8 cellular contexts compared by ENCODE assay signal in genomic region chr19:39970674-39971379, GRCh38. TPM values are rescaled to one million over a fixed set of nuclear protein-coding genes. Genes with fewer than 3 reads are reported as not detected.
DNase-seq lines count a peak whose midpoint lies in the region; ATAC-seq and TF ChIP-seq lines count a peak whose summit lies in the region.

TSS of gene PSMC4 (plus strand) at chr19:39971165. CDS start at chr19:39971203, 38 bp downstream.

- H3K27me3 ChIP-seq in adrenal gland: no peaks in the 10 kb centered on the region
- H3K27me3 ChIP-seq in heart left ventricle: no peaks in the 10 kb centered on the region
- H3K27me3 ChIP-seq in upper lobe of right lung: no peaks in the 10 kb centered on the region

- intact Hi-C loops in adrenal gland (cut with DNase I): no loop called here
- intact Hi-C loops in heart left ventricle (cut with DNase I): loop anchor here in 6 of 10 donors (2.0 to 10.0 kb wide), 6 partner anchors 26 to 178 kb away; partner anchors contain the start of genes ZNF546 (in 3 of the 6), FBL (in 2 of the 6) and ZNF780A (in 1 of the 6)
- intact Hi-C loops in posterior cingulate gyrus (cut with DNase I): loop anchor here (1.0 to 5.0 kb wide), 4 partner anchors 26 to 178 kb away; partner anchors contain the start of genes DYRK1B, FBL and ZNF546
- intact Hi-C loops in upper lobe of right lung (cut with DNase I): no loop called here

- H3K27ac Mint-ChIP-seq in T-cell: peak within 1 kb of the TSS; percentile 95 to 98

- TF ChIP-seq CTCF in GM12874 (IDR thresholded peaks at IDR 0.05; ENCODE audit: insufficient read depth, low read depth, low read length) (peak; percentile 88), adrenal gland (IDR thresholded peaks at IDR 0.05) (peak; percentile 40 to 79 (median 66)), heart left ventricle (IDR thresholded peaks at IDR 0.05) (peak; percentile 57 to 95 (median 73)), upper lobe of right lung (IDR thresholded peaks at IDR 0.05) (peak; percentile 74)

- POLR2A ChIA-PET in T-cell (lab: Charles Lee): interaction anchor here (0.5 to 2.0 kb wide), 12 partner anchors 8 to 137 kb away, joined by 3 to 13 read pairs (median 4); partner anchors contain the start of genes DYRK1B (in 1 of the 2), FBL (in 1 of the 2) and ZNF780A (in 1 of the 2)

- H3K27me3 Mint-ChIP-seq in T-cell: no peaks in the 10 kb centered on the region

- H3K36me3 ChIP-seq in adrenal gland (replicated peaks in 1 of 2) (peaks cover 0 to 35% of the 10 kb centered on the region in 2 donors), heart left ventricle (peaks cover 0 to 40% (median 37%) of the 10 kb centered on the region in 9 donors), upper lobe of right lung (peaks cover 38% of the 10 kb centered on the region)

- H3K36me3 Mint-ChIP-seq in T-cell: peaks cover 24% of the 10 kb centered on the region

- TF ChIP-seq POLR2A in adrenal gland (IDR thresholded peaks at IDR 0.05) (peak; percentile 61 to 91), heart left ventricle (IDR thresholded peaks at IDR 0.05) (peak; percentile 42 to 88)

- peak within 1 kb of the TSS; percentile 59 to 88 (median 75) for H3K4me3 ChIP-seq in adrenal gland
- peak within 1 kb of the TSS; percentile 67 to 93 (median 85) for H3K4me3 ChIP-seq in heart left ventricle
- H3K4me3 ChIP-seq in upper lobe of right lung: peak within 1 kb of the TSS; percentile 88

- 0 to 1% (median 0%) methylated on average over 11 to 47 of the region's 47 CpGs for WGBS in adrenal gland, 4 donors
- 0 to 1% (median 0%) methylated on average over 28 to 47 of the region's 47 CpGs for WGBS in heart left ventricle, 4 donors

- H3K4me1 ChIP-seq in adrenal gland (replicated peaks in 1 of 2) (peaks cover 9 to 20% of the 10 kb centered on the region in 2 donors), heart left ventricle (peaks cover 0 to 32% (median 13%) of the 10 kb centered on the region in 12 donors), upper lobe of right lung (peaks cover 18% of the 10 kb centered on the region)

- H3K4me3 Mint-ChIP-seq in T-cell: peak within 1 kb of the TSS; percentile 98 to 100 (median 98)

- peak; percentile 98 for DNase-seq in NCI-H1436 (lab: John Stamatoyannopoulos, UW)
- DNase-seq in T-cell: peak; percentile 96 to 99 (median 98)
- DNase-seq in adrenal gland: peak; percentile 97 to 99 (median 98)
- DNase-seq in heart left ventricle: peak; percentile 98 to 99 (median 99)
- DNase-seq in posterior cingulate gyrus: peak; percentile 97 to 100 (median 98)
- peak; percentile 99 for DNase-seq in upper lobe of right lung

- peak; percentile 98 for ATAC-seq in HG02798 (IDR thresholded peaks at IDR 0.05; ENCODE audit: poor library complexity, unreplicated experiment)
- ATAC-seq in T-cell (replicated peaks in 1 of 4): peak; percentile 95 to 98 (median 96)
- ATAC-seq in heart left ventricle: peak; percentile 99 to 100 (median 100)
- peak; percentile 99 for ATAC-seq in upper lobe of right lung

- peak within 1 kb of the TSS; percentile 80 to 93 (median 85) for H3K27ac ChIP-seq in adrenal gland
- H3K27ac ChIP-seq in heart left ventricle: peak within 1 kb of the TSS; percentile 40 to 95 (median 90)
- peak within 1 kb of the TSS; percentile 93 for H3K27ac ChIP-seq in upper lobe of right lung

- CTCF ChIA-PET in T-cell (lab: Charles Lee): interaction anchor here (0.6 to 3.7 kb wide), 38 partner anchors 9 to 1975 kb away, joined by 3 to 61 read pairs (median 6); partner anchors contain the start of genes DYRK1B (in 1 of the 2), FBL (in 1 of the 2), RPS16 (in 1 of the 2) and ZNF546 (in 1 of the 2)

- H3K4me1 Mint-ChIP-seq in T-cell: peaks cover 53 to 62% (median 59%) of the 10 kb centered on the region in 3 donors

- H3K9me3 ChIP-seq in adrenal gland (replicated peaks in 1 of 3): no peaks in the 10 kb centered on the region
- H3K9me3 ChIP-seq in heart left ventricle: no peaks in the 10 kb centered on the region
- no peaks in the 10 kb centered on the region for H3K9me3 ChIP-seq in upper lobe of right lung

- no peaks in the 10 kb centered on the region for H3K9me3 Mint-ChIP-seq in T-cell

RNA-seq across cellular contexts. Expression of gene PSMC4, which starts in this region (rescaled TPM):
- total RNA-seq in T-cell: 10 to 100 TPM; 58.5 to 80.0 (median 59.6) TPM
- total RNA-seq in adrenal gland: 100 to 1,000 TPM in 5 of 8 donors, 10 to 100 TPM in 3; 56.3 to 168 (median 104) TPM
- polyA plus RNA-seq in adrenal gland: 100 to 1,000 TPM in 2 of 3 donors, 10 to 100 TPM in 1; 94.7 to 178 (median 119) TPM
- total RNA-seq in heart left ventricle: 100 to 1,000 TPM in 1 of 9 donors, 10 to 100 TPM in 8; 58.5 to 112 (median 78.6) TPM
- polyA plus RNA-seq in heart left ventricle: 100 to 1,000 TPM in 1 of 2 donors, 10 to 100 TPM in 1; 65.9 to 120 TPM
- 60.5 TPM for total RNA-seq in upper lobe of right lung

Comparison
In these comparisons a context has a peak if more than half of its experiments do, and no peak if none do; other contexts are left out.
1. Peak in every context shown above with its lines: DNase-seq, ATAC-seq, H3K4me3 ChIP-seq and H3K27ac ChIP-seq.
2. intact Hi-C loops: an anchor here in heart left ventricle (2.0 to 10.0 kb wide) and posterior cingulate gyrus (1.0 to 5.0 kb wide); none called in adrenal gland and upper lobe of right lung.